24 cellular contexts compared by ENCODE assay signal in genomic region chr6:73058736-73059135, GRCh38.
"Had no signal": no experiment of that assay in that cellular context is flagged by ENCODE, and none has a peak within 500 bp of the region (broad histone marks: within the 10 kb centered on the region; RNA-seq: fewer than 3 reads in every experiment).

No MANE protein-coding gene starts in this region.

- H3K4me1 Mint-ChIP-seq: activated naive CD8-positive, alpha-beta T cell treated with anti-CD3 and anti-CD28 coated beads for 36 hours; activated T-helper 17 cell treated with anti-CD3 and anti-CD28 coated beads, Interleukin-2, amount 50 U/mL, for 72 hours; stimulated activated effector memory CD8-positive, alpha-beta T cell treated with anti-CD3 and anti-CD28 coated beads, Interleukin-12 subunit alpha, Interleukin-12 subunit beta, amount 100 ng/mL, for 72 hours; stimulated activated naive CD8-positive, alpha-beta T cell treated with anti-CD3 and anti-CD28 coated beads, Interleukin-15, amount 100 ng/mL, for 72 hours; WTC11 had no signal

- H3K4me3 Mint-ChIP-seq: activated naive CD8-positive, alpha-beta T cell treated with anti-CD3 and anti-CD28 coated beads for 36 hours; activated T-cell treated with anti-CD3 and anti-CD28 coated beads, Interleukin-2, amount 50 U/mL, for 24 hours; activated T-helper 17 cell treated with anti-CD3 and anti-CD28 coated beads, Interleukin-2, amount 50 U/mL, for 72 hours; nephron; stimulated activated effector memory CD8-positive, alpha-beta T cell treated with anti-CD3 and anti-CD28 coated beads, Interleukin-12 subunit alpha, Interleukin-12 subunit beta, amount 100 ng/mL, for 72 hours; stimulated activated naive CD8-positive, alpha-beta T cell treated with anti-CD3 and anti-CD28 coated beads, Interleukin-15, amount 100 ng/mL, for 72 hours; T-helper 1 cell treated with Interleukin-12 subunit alpha and Interleukin-12 subunit beta and Interleukin-4 antibody, amounts not matched to agents 30 μg/mL and 1 μg/mL, for 36 hours; WTC11 had no signal

- H3K27ac Mint-ChIP-seq: activated naive CD8-positive, alpha-beta T cell treated with anti-CD3 and anti-CD28 coated beads for 36 hours; activated T-cell treated with anti-CD3 and anti-CD28 coated beads, Interleukin-2, amount 50 U/mL, for 24 hours; activated T-helper 17 cell treated with anti-CD3 and anti-CD28 coated beads, Interleukin-2, amount 50 U/mL, for 72 hours; nephron; stimulated activated effector memory CD8-positive, alpha-beta T cell treated with anti-CD3 and anti-CD28 coated beads, Interleukin-12 subunit alpha, Interleukin-12 subunit beta, amount 100 ng/mL, for 72 hours; stimulated activated naive CD8-positive, alpha-beta T cell treated with anti-CD3 and anti-CD28 coated beads, Interleukin-15, amount 100 ng/mL, for 72 hours; T-helper 1 cell treated with Interleukin-12 subunit alpha and Interleukin-12 subunit beta and Interleukin-4 antibody, amounts not matched to agents 30 μg/mL and 1 μg/mL, for 36 hours; WTC11 had no signal

- H3K36me3 Mint-ChIP-seq: stimulated activated effector memory CD8-positive, alpha-beta T cell treated with anti-CD3 and anti-CD28 coated beads, Interleukin-12 subunit alpha, Interleukin-12 subunit beta, amount 100 ng/mL, for 72 hours; WTC11 had no signal

- ATAC-seq: activated T-helper 17 cell treated with anti-CD3 and anti-CD28 coated beads, Interleukin-2, amount 50 U/mL, for 72 hours; gastroesophageal sphincter; left cardiac atrium; sciatic nerve; stimulated activated effector memory CD8-positive, alpha-beta T cell treated with anti-CD3 and anti-CD28 coated beads, Interleukin-12 subunit alpha, Interleukin-12 subunit beta, amount 100 ng/mL, for 72 hours; stimulated activated naive CD8-positive, alpha-beta T cell treated with anti-CD3 and anti-CD28 coated beads, Interleukin-15, amount 100 ng/mL, for 72 hours; WTC11 had no signal

- DNase-seq: activated CD8-positive, alpha-beta memory T cell treated with anti-CD3 and anti-CD28 coated beads for 24 hours; activated CD8-positive, alpha-beta memory T cell treated with anti-CD3 and anti-CD28 coated beads, Interleukin-2, amount 50 U/mL, for 4 hours; activated naive CD4-positive, alpha-beta T cell treated with Interleukin-2 at 50 U/mL for 16 hours; activated naive CD8-positive, alpha-beta T cell treated with anti-CD3 and anti-CD28 coated beads for 36 hours; activated T-cell treated with anti-CD3 and anti-CD28 coated beads, Interleukin-2, amount 50 U/mL, for 24 hours; amygdala; brain microvascular endothelial cell; central memory CD4-positive, alpha-beta T cell; dorsolateral prefrontal cortex; head of caudate nucleus; islet precursor cell; left cardiac atrium; small intestine; stimulated activated CD4-positive, alpha-beta T cell treated with anti-CD3 and anti-CD28 coated beads, Interleukin-2, amount 100 ng/mL, for 24 hours; stimulated activated naive CD8-positive, alpha-beta T cell treated with anti-CD3 and anti-CD28 coated beads, Interleukin-15, amount 100 ng/mL, for 72 hours; T1000; tibial artery had no signal

- H3K9me3 Mint-ChIP-seq: activated T-cell treated with anti-CD3 and anti-CD28 coated beads, Interleukin-2, amount 50 U/mL, for 24 hours; activated T-helper 17 cell treated with anti-CD3 and anti-CD28 coated beads, Interleukin-2, amount 50 U/mL, for 72 hours; stimulated activated effector memory CD8-positive, alpha-beta T cell treated with anti-CD3 and anti-CD28 coated beads, Interleukin-12 subunit alpha, Interleukin-12 subunit beta, amount 100 ng/mL, for 72 hours; T-helper 1 cell treated with Interleukin-12 subunit alpha and Interleukin-12 subunit beta and Interleukin-4 antibody, amounts not matched to agents 30 μg/mL and 1 μg/mL, for 36 hours; WTC11 had no signal

- H3K27me3 Mint-ChIP-seq: activated naive CD8-positive, alpha-beta T cell treated with anti-CD3 and anti-CD28 coated beads for 36 hours; activated T-cell treated with anti-CD3 and anti-CD28 coated beads, Interleukin-2, amount 50 U/mL, for 24 hours; activated T-helper 17 cell treated with anti-CD3 and anti-CD28 coated beads, Interleukin-2, amount 50 U/mL, for 72 hours; stimulated activated naive CD8-positive, alpha-beta T cell treated with anti-CD3 and anti-CD28 coated beads, Interleukin-15, amount 100 ng/mL, for 72 hours had no signal
